1 cellular context compared by ENCODE assay signal in the genomic region with DNA sequence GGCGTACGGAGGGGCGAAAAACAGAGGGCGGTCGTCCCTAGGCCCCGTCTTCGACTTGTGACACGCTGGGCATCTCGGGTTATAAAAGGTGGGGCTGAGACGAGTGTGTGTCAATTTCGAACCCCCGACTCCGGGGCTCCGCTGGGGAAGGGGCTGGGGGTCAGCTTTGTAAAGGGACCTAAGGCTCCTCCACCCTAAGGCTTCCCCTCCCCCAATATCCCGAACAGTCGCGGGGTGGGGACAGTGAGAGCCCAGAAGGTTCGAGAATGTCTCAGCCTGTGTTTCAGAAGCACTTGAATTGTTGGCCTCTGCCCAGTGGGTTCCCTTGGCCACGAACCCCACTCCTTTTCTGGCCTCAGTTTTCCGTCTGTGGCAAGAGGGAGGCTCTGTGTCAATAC.
TF ChIP-seq lines count a peak whose summit lies in the region.

No MANE protein-coding gene starts in this region.

TF ChIP-seq in HepG2, 621 proteins besides CTCF, POLR2A, EP300 and RAD21:
- TF ChIP-seq YEATS2 (CRISPR knock-in tag; IDR thresholded peaks at IDR 0.05; ENCODE audit: borderline replicate concordance) (no peak), ZNF138 (CRISPR knock-in tag; IDR thresholded peaks at IDR 0.05; ENCODE audit: low read depth) (peak; percentile 5; the same call in 1 of the 2 replicates), SOX6 (IDR thresholded peaks at IDR 0.05) (no peak), SOX6 (CRISPR knock-in tag; IDR thresholded peaks at IDR 0.05) (no peak), PITX1 (CRISPR knock-in tag; IDR thresholded peaks at IDR 0.05) (no peak), TAF15 (IDR thresholded peaks at IDR 0.05; ENCODE audit: low read depth, low read length, poor library complexity, severe bottlenecking) (no peak), CHCHD3 (CRISPR knock-in tag; IDR thresholded peaks at IDR 0.05) (no peak), KAT8 (CRISPR knock-in tag; IDR thresholded peaks at IDR 0.05) (no peak), PHF20 (CRISPR knock-in tag; IDR thresholded peaks at IDR 0.05) (peak; percentile 36), ZNF331 (CRISPR knock-in tag; IDR thresholded peaks at IDR 0.05) (0 out of 2 replicates have a peak, but pooled peaks have one; percentile 0), ZNF589 (CRISPR knock-in tag; conservative IDR thresholded peaks at IDR 0.05) (0 out of 2 replicates have a peak, but pooled peaks have one; percentile 5), RAD51 (IDR thresholded peaks at IDR 0.05; ENCODE audit: borderline replicate concordance) (no peak), SRY (CRISPR knock-in tag; IDR thresholded peaks at IDR 0.05) (0 out of 2 replicates have a peak, but pooled peaks have one; percentile 2), ISX (CRISPR knock-in tag; conservative IDR thresholded peaks at IDR 0.05) (no peak), ZNF841 (CRISPR knock-in tag; IDR thresholded peaks at IDR 0.05; ENCODE audit: borderline replicate concordance) (0 out of 2 replicates have a peak, but pooled peaks have one; percentile 3), RNF2 (conservative IDR thresholded peaks at IDR 0.05; ENCODE audit: low read depth) (no peak), EHMT2 (IDR thresholded peaks at IDR 0.05; ENCODE audit: borderline replicate concordance, low read depth, low read length) (no peak), PLRG1 (conservative IDR thresholded peaks at IDR 0.05) (no peak)
- TF ChIP-seq, protein P1, sequence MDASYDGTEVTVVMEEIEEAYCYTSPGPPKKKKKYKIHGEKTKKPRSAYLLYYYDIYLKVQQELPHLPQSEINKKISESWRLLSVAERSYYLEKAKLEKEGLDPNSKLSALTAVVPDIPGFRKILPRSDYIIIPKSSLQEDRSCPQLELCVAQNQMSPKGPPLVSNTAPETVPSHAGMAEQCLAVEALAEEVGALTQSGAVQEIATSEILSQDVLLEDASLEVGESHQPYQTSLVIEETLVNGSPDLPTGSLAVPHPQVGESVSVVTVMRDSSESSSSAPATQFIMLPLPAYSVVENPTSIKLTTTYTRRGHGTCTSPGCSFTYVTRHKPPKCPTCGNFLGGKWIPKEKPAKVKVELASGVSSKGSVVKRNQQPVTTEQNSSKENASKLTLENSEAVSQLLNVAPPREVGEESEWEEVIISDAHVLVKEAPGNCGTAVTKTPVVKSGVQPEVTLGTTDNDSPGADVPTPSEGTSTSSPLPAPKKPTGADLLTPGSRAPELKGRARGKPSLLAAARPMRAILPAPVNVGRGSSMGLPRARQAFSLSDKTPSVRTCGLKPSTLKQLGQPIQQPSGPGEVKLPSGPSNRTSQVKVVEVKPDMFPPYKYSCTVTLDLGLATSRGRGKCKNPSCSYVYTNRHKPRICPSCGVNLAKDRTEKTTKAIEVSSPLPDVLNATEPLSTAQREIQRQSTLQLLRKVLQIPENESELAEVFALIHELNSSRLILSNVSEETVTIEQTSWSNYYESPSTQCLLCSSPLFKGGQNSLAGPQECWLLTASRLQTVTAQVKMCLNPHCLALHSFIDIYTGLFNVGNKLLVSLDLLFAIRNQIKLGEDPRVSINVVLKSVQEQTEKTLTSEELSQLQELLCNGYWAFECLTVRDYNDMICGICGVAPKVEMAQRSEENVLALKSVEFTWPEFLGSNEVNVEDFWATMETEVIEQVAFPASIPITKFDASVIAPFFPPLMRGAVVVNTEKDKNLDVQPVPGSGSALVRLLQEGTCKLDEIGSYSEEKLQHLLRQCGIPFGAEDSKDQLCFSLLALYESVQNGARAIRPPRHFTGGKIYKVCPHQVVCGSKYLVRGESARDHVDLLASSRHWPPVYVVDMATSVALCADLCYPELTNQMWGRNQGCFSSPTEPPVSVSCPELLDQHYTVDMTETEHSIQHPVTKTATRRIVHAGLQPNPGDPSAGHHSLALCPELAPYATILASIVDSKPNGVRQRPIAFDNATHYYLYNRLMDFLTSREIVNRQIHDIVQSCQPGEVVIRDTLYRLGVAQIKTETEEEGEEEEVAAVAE (CRISPR knock-in tag; IDR thresholded peaks at IDR 0.05; ENCODE audit: borderline replicate concordance) = no peak
- TF ChIP-seq, protein P2, sequence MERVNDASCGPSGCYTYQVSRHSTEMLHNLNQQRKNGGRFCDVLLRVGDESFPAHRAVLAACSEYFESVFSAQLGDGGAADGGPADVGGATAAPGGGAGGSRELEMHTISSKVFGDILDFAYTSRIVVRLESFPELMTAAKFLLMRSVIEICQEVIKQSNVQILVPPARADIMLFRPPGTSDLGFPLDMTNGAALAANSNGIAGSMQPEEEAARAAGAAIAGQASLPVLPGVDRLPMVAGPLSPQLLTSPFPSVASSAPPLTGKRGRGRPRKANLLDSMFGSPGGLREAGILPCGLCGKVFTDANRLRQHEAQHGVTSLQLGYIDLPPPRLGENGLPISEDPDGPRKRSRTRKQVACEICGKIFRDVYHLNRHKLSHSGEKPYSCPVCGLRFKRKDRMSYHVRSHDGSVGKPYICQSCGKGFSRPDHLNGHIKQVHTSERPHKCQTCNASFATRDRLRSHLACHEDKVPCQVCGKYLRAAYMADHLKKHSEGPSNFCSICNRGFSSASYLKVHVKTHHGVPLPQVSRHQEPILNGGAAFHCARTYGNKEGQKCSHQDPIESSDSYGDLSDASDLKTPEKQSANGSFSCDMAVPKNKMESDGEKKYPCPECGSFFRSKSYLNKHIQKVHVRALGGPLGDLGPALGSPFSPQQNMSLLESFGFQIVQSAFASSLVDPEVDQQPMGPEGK (CRISPR knock-in tag; IDR thresholded peaks at IDR 0.05) = 0 out of 2 replicates have a peak, but pooled peaks have one; percentile 8
- TF ChIP-seq, protein P3, sequence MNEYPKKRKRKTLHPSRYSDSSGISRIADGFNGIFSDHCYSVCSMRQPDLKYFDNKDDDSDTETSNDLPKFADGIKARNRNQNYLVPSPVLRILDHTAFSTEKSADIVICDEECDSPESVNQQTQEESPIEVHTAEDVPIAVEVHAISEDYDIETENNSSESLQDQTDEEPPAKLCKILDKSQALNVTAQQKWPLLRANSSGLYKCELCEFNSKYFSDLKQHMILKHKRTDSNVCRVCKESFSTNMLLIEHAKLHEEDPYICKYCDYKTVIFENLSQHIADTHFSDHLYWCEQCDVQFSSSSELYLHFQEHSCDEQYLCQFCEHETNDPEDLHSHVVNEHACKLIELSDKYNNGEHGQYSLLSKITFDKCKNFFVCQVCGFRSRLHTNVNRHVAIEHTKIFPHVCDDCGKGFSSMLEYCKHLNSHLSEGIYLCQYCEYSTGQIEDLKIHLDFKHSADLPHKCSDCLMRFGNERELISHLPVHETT (CRISPR knock-in tag; conservative IDR thresholded peaks at IDR 0.05) = no peak
- TF ChIP-seq, protein P4, sequence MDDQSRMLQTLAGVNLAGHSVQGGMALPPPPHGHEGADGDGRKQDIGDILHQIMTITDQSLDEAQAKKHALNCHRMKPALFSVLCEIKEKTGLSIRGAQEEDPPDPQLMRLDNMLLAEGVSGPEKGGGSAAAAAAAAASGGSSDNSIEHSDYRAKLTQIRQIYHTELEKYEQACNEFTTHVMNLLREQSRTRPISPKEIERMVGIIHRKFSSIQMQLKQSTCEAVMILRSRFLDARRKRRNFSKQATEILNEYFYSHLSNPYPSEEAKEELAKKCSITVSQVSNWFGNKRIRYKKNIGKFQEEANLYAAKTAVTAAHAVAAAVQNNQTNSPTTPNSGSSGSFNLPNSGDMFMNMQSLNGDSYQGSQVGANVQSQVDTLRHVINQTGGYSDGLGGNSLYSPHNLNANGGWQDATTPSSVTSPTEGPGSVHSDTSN (CRISPR knock-in tag; IDR thresholded peaks at IDR 0.05; ENCODE audit: borderline replicate concordance) = no peak
- TF ChIP-seq, protein P5, sequence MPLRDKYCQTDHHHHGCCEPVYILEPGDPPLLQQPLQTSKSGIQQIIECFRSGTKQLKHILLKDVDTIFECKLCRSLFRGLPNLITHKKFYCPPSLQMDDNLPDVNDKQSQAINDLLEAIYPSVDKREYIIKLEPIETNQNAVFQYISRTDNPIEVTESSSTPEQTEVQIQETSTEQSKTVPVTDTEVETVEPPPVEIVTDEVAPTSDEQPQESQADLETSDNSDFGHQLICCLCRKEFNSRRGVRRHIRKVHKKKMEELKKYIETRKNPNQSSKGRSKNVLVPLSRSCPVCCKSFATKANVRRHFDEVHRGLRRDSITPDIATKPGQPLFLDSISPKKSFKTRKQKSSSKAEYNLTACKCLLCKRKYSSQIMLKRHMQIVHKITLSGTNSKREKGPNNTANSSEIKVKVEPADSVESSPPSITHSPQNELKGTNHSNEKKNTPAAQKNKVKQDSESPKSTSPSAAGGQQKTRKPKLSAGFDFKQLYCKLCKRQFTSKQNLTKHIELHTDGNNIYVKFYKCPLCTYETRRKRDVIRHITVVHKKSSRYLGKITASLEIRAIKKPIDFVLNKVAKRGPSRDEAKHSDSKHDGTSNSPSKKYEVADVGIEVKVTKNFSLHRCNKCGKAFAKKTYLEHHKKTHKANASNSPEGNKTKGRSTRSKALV (CRISPR knock-in tag; IDR thresholded peaks at IDR 0.05) = no peak
- TF ChIP-seq, protein P6, sequence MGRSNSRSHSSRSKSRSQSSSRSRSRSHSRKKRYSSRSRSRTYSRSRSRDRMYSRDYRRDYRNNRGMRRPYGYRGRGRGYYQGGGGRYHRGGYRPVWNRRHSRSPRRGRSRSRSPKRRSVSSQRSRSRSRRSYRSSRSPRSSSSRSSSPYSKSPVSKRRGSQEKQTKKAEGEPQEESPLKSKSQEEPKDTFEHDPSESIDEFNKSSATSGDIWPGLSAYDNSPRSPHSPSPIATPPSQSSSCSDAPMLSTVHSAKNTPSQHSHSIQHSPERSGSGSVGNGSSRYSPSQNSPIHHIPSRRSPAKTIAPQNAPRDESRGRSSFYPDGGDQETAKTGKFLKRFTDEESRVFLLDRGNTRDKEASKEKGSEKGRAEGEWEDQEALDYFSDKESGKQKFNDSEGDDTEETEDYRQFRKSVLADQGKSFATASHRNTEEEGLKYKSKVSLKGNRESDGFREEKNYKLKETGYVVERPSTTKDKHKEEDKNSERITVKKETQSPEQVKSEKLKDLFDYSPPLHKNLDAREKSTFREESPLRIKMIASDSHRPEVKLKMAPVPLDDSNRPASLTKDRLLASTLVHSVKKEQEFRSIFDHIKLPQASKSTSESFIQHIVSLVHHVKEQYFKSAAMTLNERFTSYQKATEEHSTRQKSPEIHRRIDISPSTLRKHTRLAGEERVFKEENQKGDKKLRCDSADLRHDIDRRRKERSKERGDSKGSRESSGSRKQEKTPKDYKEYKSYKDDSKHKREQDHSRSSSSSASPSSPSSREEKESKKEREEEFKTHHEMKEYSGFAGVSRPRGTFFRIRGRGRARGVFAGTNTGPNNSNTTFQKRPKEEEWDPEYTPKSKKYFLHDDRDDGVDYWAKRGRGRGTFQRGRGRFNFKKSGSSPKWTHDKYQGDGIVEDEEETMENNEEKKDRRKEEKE (IDR thresholded peaks at IDR 0.05) = no peak
